In the genomic region with DNA sequence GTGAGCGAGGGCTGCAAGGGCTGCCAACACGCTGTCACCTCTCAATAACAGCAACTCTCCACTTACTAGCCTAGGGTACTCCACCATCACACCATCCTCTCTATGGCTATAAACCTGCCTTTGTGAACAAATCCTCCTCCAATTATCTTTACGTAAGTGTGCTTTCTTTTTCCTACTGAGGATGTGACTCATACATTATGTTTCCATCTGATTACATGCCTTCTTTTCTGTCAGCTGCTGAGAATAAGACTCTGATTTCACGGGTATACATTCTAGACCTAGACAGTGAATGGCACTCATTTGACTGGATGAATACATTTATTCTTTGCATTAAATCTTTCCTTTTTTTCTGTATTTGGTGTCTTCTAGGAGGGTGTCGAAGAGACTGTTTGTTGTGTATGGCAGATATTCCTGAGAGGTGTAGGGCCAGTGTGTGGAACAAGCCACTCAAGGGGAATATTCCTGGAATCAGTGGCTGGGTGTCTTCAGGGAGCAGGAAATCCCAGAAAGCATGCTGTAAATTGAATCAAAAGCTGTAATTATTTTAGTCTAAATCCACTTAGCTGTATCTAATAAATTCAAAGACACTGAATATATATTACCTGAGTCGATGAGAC, we compare ENCODE assay signal across 21 cellular contexts.
A peak's percentile ranks its signal among the peaks of the same experiment; 100 is the strongest.
DNase-seq lines count a peak whose midpoint lies in the region; ATAC-seq and TF ChIP-seq lines count a peak whose summit lies in the region.
"Had no signal": no experiment of that assay in that cellular context is flagged by ENCODE, and none has a peak within 500 bp of the region (broad histone marks: within the 10 kb centered on the region; RNA-seq: fewer than 3 reads in every experiment).

No MANE protein-coding gene starts in this region.

- ATAC-seq in IMR-90 (ENCODE audit: low read depth): no peak
- ATAC-seq in HG03280 (IDR thresholded peaks at IDR 0.05; ENCODE audit: unreplicated experiment): no peak
- ATAC-seq: heart left ventricle; stimulated activated effector memory CD8-positive, alpha-beta T cell treated with anti-CD3 and anti-CD28 coated beads, Interleukin-12 subunit alpha, Interleukin-12 subunit beta, amount 100 ng/mL, for 72 hours had no signal

- TF ChIP-seq CTCF in IMR-90 (conservative IDR thresholded peaks at IDR 0.05; ENCODE audit: low read depth, low read length): no peak
- TF ChIP-seq CTCF in fibroblast of the aortic adventitia (IDR thresholded peaks at IDR 0.05; ENCODE audit: insufficient read depth, low read length): no peak
- TF ChIP-seq CTCF in coronary artery (IDR thresholded peaks at IDR 0.05): no peak

- H2BK120ac ChIP-seq in IMR-90 (ENCODE audit: low read depth, low read length): no peak overlapping the region

- no peak overlapping the region for H3K27ac ChIP-seq in IMR-90 (ENCODE audit: insufficient read depth, low read length)
- H3K27ac ChIP-seq in coronary artery: no peak overlapping the region
- H3K27ac ChIP-seq: BLaER1, heart left ventricle, prostate gland, vagina had no signal

- H2AK5ac ChIP-seq in IMR-90 (ENCODE audit: low read depth, low read length): no peak overlapping the region

- no TSS peak for BruUV-seq in IMR-90 (replicated peaks; lab: Mats Ljungman, UMichigan)

- no peak overlapping the region for H2BK5ac ChIP-seq in IMR-90 (ENCODE audit: low read depth, low read length, poor library complexity, severe bottlenecking)

- H3K18ac ChIP-seq in IMR-90 (ENCODE audit: low read depth, low read length): no peak overlapping the region

- no peak overlapping the region for H2BK15ac ChIP-seq in IMR-90 (ENCODE audit: low read depth, low read length)

- no peak overlapping the region for H2AK9ac ChIP-seq in IMR-90 (replicated peaks; ENCODE audit: low read depth, low read length, poor library complexity)

- H3K56ac ChIP-seq in IMR-90 (ENCODE audit: extremely low read depth, insufficient read depth, low read length): no peak overlapping the region

- POLR2A ChIA-PET in IMR-90 (lab: Charles Lee; ENCODE audit: unreplicated experiment): no interaction called here

- H3K36me3 ChIP-seq in IMR-90 (ENCODE audit: control insufficient read depth, insufficient read depth, low read length): no peaks in the 10 kb centered on the region
- H3K36me3 ChIP-seq: BLaER1, heart left ventricle, prostate gland, vagina had no signal

- H2AFZ ChIP-seq in IMR-90 (replicated peaks; ENCODE audit: low read length, poor library complexity): no peak overlapping the region

- H4K8ac ChIP-seq in IMR-90 (ENCODE audit: low read depth in 2 of 2, low read length in 2 of 2): no peak overlapping the region

- no peak overlapping the region for H3K4me2 ChIP-seq in IMR-90 (ENCODE audit: low read depth, low read length)
- H3K4me2 ChIP-seq: BLaER1 had no signal

- no peak overlapping the region for H3K14ac ChIP-seq in IMR-90 (replicated peaks; ENCODE audit: low read depth, low read length)

- no peaks in the 10 kb centered on the region for H3K9me1 ChIP-seq in IMR-90 (ENCODE audit: insufficient read depth, low read length)

- no peak overlapping the region for H4K91ac ChIP-seq in IMR-90 (ENCODE audit: insufficient read depth, low read depth, low read length)

- H2BK20ac ChIP-seq in IMR-90 (ENCODE audit: low read depth, low read length): no peak overlapping the region

- H4K20me1 ChIP-seq in IMR-90 (ENCODE audit: insufficient read depth, low read length): no peaks in the 10 kb centered on the region
- H4K20me1 ChIP-seq: BLaER1 had no signal

- H3K27me3 ChIP-seq in IMR-90 (ENCODE audit: control insufficient read depth, insufficient read depth, low read length): peaks cover 2% of the 10 kb centered on the region; the same call in 1 of the 2 replicates
- H3K27me3 ChIP-seq: BLaER1, heart left ventricle, vagina had no signal

- H4K5ac ChIP-seq in IMR-90 (ENCODE audit: low read depth, low read length): no peak overlapping the region

- in situ Hi-C loops in IMR-90 (cut with MboI; ENCODE audit: low sequenced_read_pairs): no loop called here

- H3K79me1 ChIP-seq in IMR-90 (ENCODE audit: low read depth in 1 of 2, low read length in 2 of 2): no peaks in the 10 kb centered on the region

- DNase-seq in IMR-90 (peak; percentile 27), amniotic epithelial cell (ENCODE audit: low read depth) (peak; percentile 5), fibroblast of the aortic adventitia (ENCODE audit: low read depth) (peak; percentile 62), renal cortical epithelial cell (ENCODE audit: low read depth) (peak; percentile 2), HUDEP-2 (lab: John Stamatoyannopoulos, UW; ENCODE audit: unreplicated experiment in 76 of 76) (no peak), NOMO-1 treated with DMSO at 0.1 percent for 48 hours (lab: John Stamatoyannopoulos, UW; ENCODE audit: unreplicated experiment) (no peak), coronary artery (ENCODE audit: low spot score) (no peak)
- DNase-seq: activated CD4-positive, alpha-beta T cell treated with anti-CD3 and anti-CD28 coated beads, Interleukin-2, amount 10 ng/mL, durations not matched to agents 7 days and 5 days; activated T-cell treated with anti-CD3 and anti-CD28 coated beads, Interleukin-2, amount 50 U/mL, for 24 hours; effector CD8-positive, alpha-beta T cell; kidney glomerular epithelial cell; NCI-H1436 treated with DMSO at 0.1 percent for 48 hours; NCI-H510A; RPMI8226; stimulated activated CD4-positive, alpha-beta T cell treated with anti-CD3 and anti-CD28 coated beads, Interleukin-4, amount 100 ng/mL, for 24 hours had no signal

- CTCF ChIA-PET in IMR-90 (lab: Yijun Ruan, JAX): no interaction called here

- no peak overlapping the region for H3K23ac ChIP-seq in IMR-90 (ENCODE audit: low read depth, low read length)

- TF ChIP-seq RAD21 in IMR-90 (IDR thresholded peaks at IDR 0.05; ENCODE audit: low read length): no peak

- intact Hi-C loops in IMR-90 (cut with micrococcal nuclease): no loop called here

- no CpG with 5 or more reads among the region's 6 CpGs for WGBS in IMR-90 (ENCODE audit: extremely low coverage in 2 of 2, insufficient read length in 1 of 2), 2 experiments

- dilution Hi-C loops in IMR-90 (cut with HindIII; ENCODE audit: low sequenced_read_pairs, unreplicated experiment): no loop called here

- no peak overlapping the region for H3K4ac ChIP-seq in IMR-90 (ENCODE audit: low read depth, low read length)

- no peak for TF ChIP-seq POLR2A in IMR-90 (IDR thresholded peaks at IDR 0.05; ENCODE audit: low read depth, low read length)

- H3K4me3 ChIP-seq in IMR-90 (ENCODE audit: insufficient read depth, low read depth, low read length) (no peak overlapping the region), fibroblast of the aortic adventitia (ENCODE audit: low read depth, low read length) (no peak overlapping the region), coronary artery (no peak overlapping the region)
- H3K4me3 ChIP-seq: BLaER1, heart left ventricle, prostate gland, vagina had no signal

- peaks cover 5% of the 10 kb centered on the region; the same call in 1 of the 2 replicates for H3K9me3 ChIP-seq in IMR-90 (ENCODE audit: control insufficient read depth, insufficient read depth, low read length)
- H3K9me3 ChIP-seq: BLaER1, heart left ventricle, prostate gland, vagina had no signal

- no peak overlapping the region for H3K9ac ChIP-seq in IMR-90 (ENCODE audit: low read depth, low read length)
- H3K9ac ChIP-seq: BLaER1 had no signal

- 0 out of 2 replicates have a peak, but pooled peaks cover 1% of the 10 kb centered on the region for H3K4me1 ChIP-seq in IMR-90 (ENCODE audit: control insufficient read depth, insufficient read depth, low read length)
- H3K4me1 ChIP-seq: BLaER1, heart left ventricle, prostate gland, vagina had no signal

TF ChIP-seq in IMR-90, 13 proteins besides CTCF, POLR2A, EP300 and RAD21:
- TF ChIP-seq RFX5 (IDR thresholded peaks at IDR 0.05; ENCODE audit: low read depth, low read length): no peak
- no peak for TF ChIP-seq MAFK (IDR thresholded peaks at IDR 0.05; ENCODE audit: low read depth, low read length)
- TF ChIP-seq NFE2L2 (IDR thresholded peaks at IDR 0.05; ENCODE audit: low read depth, low read length): no peak
- TF ChIP-seq, protein P1, sequence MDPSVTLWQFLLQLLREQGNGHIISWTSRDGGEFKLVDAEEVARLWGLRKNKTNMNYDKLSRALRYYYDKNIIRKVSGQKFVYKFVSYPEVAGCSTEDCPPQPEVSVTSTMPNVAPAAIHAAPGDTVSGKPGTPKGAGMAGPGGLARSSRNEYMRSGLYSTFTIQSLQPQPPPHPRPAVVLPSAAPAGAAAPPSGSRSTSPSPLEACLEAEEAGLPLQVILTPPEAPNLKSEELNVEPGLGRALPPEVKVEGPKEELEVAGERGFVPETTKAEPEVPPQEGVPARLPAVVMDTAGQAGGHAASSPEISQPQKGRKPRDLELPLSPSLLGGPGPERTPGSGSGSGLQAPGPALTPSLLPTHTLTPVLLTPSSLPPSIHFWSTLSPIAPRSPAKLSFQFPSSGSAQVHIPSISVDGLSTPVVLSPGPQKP (IDR thresholded peaks at IDR 0.05; ENCODE audit: borderline replicate concordance, low read depth, low read length): no peak
- no peak for TF ChIP-seq RCOR1 (IDR thresholded peaks at IDR 0.05; ENCODE audit: insufficient replicate concordance, low read length)
- TF ChIP-seq CHD1 (IDR thresholded peaks at IDR 0.05; ENCODE audit: low read depth, low read length): no peak
- TF ChIP-seq, protein P2, sequence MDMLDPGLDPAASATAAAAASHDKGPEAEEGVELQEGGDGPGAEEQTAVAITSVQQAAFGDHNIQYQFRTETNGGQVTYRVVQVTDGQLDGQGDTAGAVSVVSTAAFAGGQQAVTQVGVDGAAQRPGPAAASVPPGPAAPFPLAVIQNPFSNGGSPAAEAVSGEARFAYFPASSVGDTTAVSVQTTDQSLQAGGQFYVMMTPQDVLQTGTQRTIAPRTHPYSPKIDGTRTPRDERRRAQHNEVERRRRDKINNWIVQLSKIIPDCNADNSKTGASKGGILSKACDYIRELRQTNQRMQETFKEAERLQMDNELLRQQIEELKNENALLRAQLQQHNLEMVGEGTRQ (IDR thresholded peaks at IDR 0.05; ENCODE audit: low read depth, low read length): no peak
- TF ChIP-seq SMC3 (IDR thresholded peaks at IDR 0.05; ENCODE audit: low read depth, low read length): no peak
- no peak for TF ChIP-seq MXI1 (IDR thresholded peaks at IDR 0.05; ENCODE audit: borderline replicate concordance, low read depth, low read length)
- no peak for TF ChIP-seq MAZ (IDR thresholded peaks at IDR 0.05; ENCODE audit: borderline replicate concordance, low read depth, low read length)
- TF ChIP-seq CEBPB (IDR thresholded peaks at IDR 0.05; ENCODE audit: low read depth, low read length): no peak
- TF ChIP-seq FOS (IDR thresholded peaks at IDR 0.05; ENCODE audit: low read depth, low read length): no peak
- TF ChIP-seq BHLHE40 (IDR thresholded peaks at IDR 0.05; ENCODE audit: low read depth, low read length): no peak

Comparison
In these comparisons a context has a peak if more than half of its experiments do, and no peak if none do; other contexts are left out.
1. DNase-seq: peak in IMR-90 (single experiment), amniotic epithelial cell (single experiment), fibroblast of the aortic adventitia (single experiment) and renal cortical epithelial cell (single experiment); none in HUDEP-2 (0 of 76), NOMO-1 treated with DMSO at 0.1 percent for 48 hours (single experiment) and coronary artery (single experiment).